8 cellular contexts compared by ENCODE assay signal in genomic region chr15:65318870-65319356, GRCh38. TPM values are rescaled to one million over a fixed set of nuclear protein-coding genes. Genes with fewer than 3 reads are reported as not detected.
DNase-seq lines count a peak whose midpoint lies in the region; ATAC-seq and TF ChIP-seq lines count a peak whose summit lies in the region.

No MANE protein-coding gene starts in this region.

- 0% methylated on average over 3 of the region's 5 CpGs; no CpG with 5 or more reads in 1 of the 2 experiments for WGBS in IMR-90 (ENCODE audit: extremely low coverage in 2 of 2, insufficient read length in 1 of 2), 2 experiments

- CTCF ChIA-PET in IMR-90 (lab: Yijun Ruan, JAX), result interaction anchor here (0.6 to 2.0 kb wide), 10 partner anchors 9 to 1173 kb away, joined by 3 to 13 read pairs (median 4); no protein-coding TSS in a partner anchor

- peaks cover 20% of the 10 kb centered on the region for H3K27me3 ChIP-seq in IMR-90 (ENCODE audit: control insufficient read depth, insufficient read depth, low read length)
- peaks cover 2% of the 10 kb centered on the region; the same call in 1 of the 2 replicates for H3K27me3 ChIP-seq in OCI-LY1 (ENCODE audit: insufficient read depth, low read length)

- no peak overlapping the region for H4K91ac ChIP-seq in IMR-90 (ENCODE audit: insufficient read depth, low read depth, low read length)

- no peak overlapping the region for H2BK20ac ChIP-seq in IMR-90 (ENCODE audit: low read depth, low read length)

- H2AK9ac ChIP-seq in IMR-90 (replicated peaks; ENCODE audit: low read depth, low read length, poor library complexity), result no peak overlapping the region

- H3K9me2 ChIP-seq in OCI-LY1 (ENCODE audit: low read depth, low read length), result no peaks in the 10 kb centered on the region

- H2BK120ac ChIP-seq in IMR-90 (ENCODE audit: low read depth, low read length), result no peak overlapping the region

- H3K4me1 ChIP-seq in IMR-90 (ENCODE audit: control insufficient read depth, insufficient read depth, low read length) (no peaks in the 10 kb centered on the region), OCI-LY1 (ENCODE audit: insufficient read depth, low read length, severe bottlenecking) (no peaks in the 10 kb centered on the region)

- H4K20me1 ChIP-seq in IMR-90 (ENCODE audit: insufficient read depth, low read length) (no peaks in the 10 kb centered on the region), OCI-LY1 (ENCODE audit: insufficient read depth, low read length) (no peaks in the 10 kb centered on the region)

- H4K5ac ChIP-seq in IMR-90 (ENCODE audit: low read depth, low read length), result no peak overlapping the region

- H3K9me3 Mint-ChIP-seq in natural killer cell, result no peaks in the 10 kb centered on the region
- no peaks in the 10 kb centered on the region for H3K9me3 Mint-ChIP-seq in stimulated activated naive CD8-positive, alpha-beta T cell treated with anti-CD3 and anti-CD28 coated beads, Interleukin-15, amount 100 ng/mL, for 72 hours

- no peak overlapping the region for H2AFZ ChIP-seq in IMR-90 (replicated peaks; ENCODE audit: low read length, poor library complexity)
- no peak overlapping the region for H2AFZ ChIP-seq in OCI-LY1 (ENCODE audit: low read length)

- no peak overlapping the region for H3K18ac ChIP-seq in IMR-90 (ENCODE audit: low read depth, low read length)

- no peaks in the 10 kb centered on the region for H3K79me2 ChIP-seq in OCI-LY1 (ENCODE audit: insufficient read depth, low read length)

- no peak overlapping the region for H3K14ac ChIP-seq in IMR-90 (replicated peaks; ENCODE audit: low read depth, low read length)

- H3K4ac ChIP-seq in IMR-90 (ENCODE audit: low read depth, low read length), result no peak overlapping the region

- intact Hi-C loops in IMR-90 (cut with micrococcal nuclease), result loop anchor here (1.0 kb wide), 2 partner anchors 66 to 81 kb away; no protein-coding TSS in a partner anchor
- intact Hi-C loops in natural killer cell (cut with micrococcal nuclease), result loop anchor here (1.0 to 5.0 kb wide), 2 partner anchors 66 to 83 kb away; no protein-coding TSS in a partner anchor

- no peak overlapping the region for H3K9ac ChIP-seq in IMR-90 (ENCODE audit: low read depth, low read length)
- H3K9ac ChIP-seq in OCI-LY1 (ENCODE audit: low read length), result no peak overlapping the region

- H3K56ac ChIP-seq in IMR-90 (ENCODE audit: extremely low read depth, insufficient read depth, low read length), result no peak overlapping the region

- dilution Hi-C loops in IMR-90 (cut with HindIII; ENCODE audit: low sequenced_read_pairs, unreplicated experiment), result no loop called here

- H3K4me2 ChIP-seq in IMR-90 (ENCODE audit: low read depth, low read length) (no peak overlapping the region), OCI-LY1 (ENCODE audit: low read length) (no peak overlapping the region)

- no peak overlapping the region for H3K4me3 Mint-ChIP-seq in natural killer cell
- H3K4me3 Mint-ChIP-seq in stimulated activated naive CD8-positive, alpha-beta T cell treated with anti-CD3 and anti-CD28 coated beads, Interleukin-15, amount 100 ng/mL, for 72 hours, result no peak overlapping the region

- no peak overlapping the region for H3K27ac Mint-ChIP-seq in natural killer cell
- H3K27ac Mint-ChIP-seq in stimulated activated naive CD8-positive, alpha-beta T cell treated with anti-CD3 and anti-CD28 coated beads, Interleukin-15, amount 100 ng/mL, for 72 hours, result no peak overlapping the region

- H3F3A ChIP-seq in OCI-LY1 (ENCODE audit: insufficient read depth, low read length), result no peaks in the 10 kb centered on the region

- H3K36me3 ChIP-seq in IMR-90 (ENCODE audit: control insufficient read depth, insufficient read depth, low read length) (no peaks in the 10 kb centered on the region), OCI-LY1 (ENCODE audit: insufficient read depth, low read length) (no peaks in the 10 kb centered on the region)

- H3K79me1 ChIP-seq in IMR-90 (ENCODE audit: low read depth in 1 of 2, low read length in 2 of 2), result no peaks in the 10 kb centered on the region

- no peaks in the 10 kb centered on the region for H3K9me3 ChIP-seq in IMR-90 (ENCODE audit: control insufficient read depth, insufficient read depth, low read length)
- H3K9me3 ChIP-seq in OCI-LY1 (ENCODE audit: low read length), result no peaks in the 10 kb centered on the region

- no peak overlapping the region for H4K8ac ChIP-seq in IMR-90 (ENCODE audit: low read depth in 2 of 2, low read length in 2 of 2)

- H3K23ac ChIP-seq in IMR-90 (ENCODE audit: low read depth, low read length), result no peak overlapping the region

- peaks cover 0 to 8% of the 10 kb centered on the region in 2 donors for H3K27me3 Mint-ChIP-seq in natural killer cell (ENCODE audit: low read depth in 2 of 2)
- peaks cover 22% of the 10 kb centered on the region for H3K27me3 Mint-ChIP-seq in stimulated activated naive CD8-positive, alpha-beta T cell treated with anti-CD3 and anti-CD28 coated beads, Interleukin-15, amount 100 ng/mL, for 72 hours

- no peak overlapping the region for H2BK5ac ChIP-seq in IMR-90 (ENCODE audit: low read depth, low read length, poor library complexity, severe bottlenecking)

- in situ Hi-C loops in IMR-90 (cut with MboI; ENCODE audit: low sequenced_read_pairs), result loop anchor here (5.0 kb wide), 1 partner anchor 63 kb away; no protein-coding TSS in a partner anchor

- POLR2A ChIA-PET in IMR-90 (lab: Charles Lee; ENCODE audit: unreplicated experiment), result interaction anchor here (0.7 kb wide), 1 partner anchor 49 kb away, joined by 4 read pairs; no protein-coding TSS in a partner anchor

- TF ChIP-seq CTCF in GM12873 (IDR thresholded peaks at IDR 0.05; ENCODE audit: insufficient read depth, low read depth, low read length, missing control alignments), result peak; percentile 83
- TF ChIP-seq CTCF in IMR-90 (conservative IDR thresholded peaks at IDR 0.05; ENCODE audit: low read depth, low read length), result peak; percentile 98
- peak; percentile 86 for TF ChIP-seq CTCF in OCI-LY1 (IDR thresholded peaks at IDR 0.05; ENCODE audit: low read length)
- TF ChIP-seq CTCF in natural killer cell (IDR thresholded peaks at IDR 0.05), result peak; percentile 93

- ATAC-seq in IMR-90 (ENCODE audit: low read depth) (peak; percentile 100), esophagus mucosa (peak; percentile 96), natural killer cell (peak; percentile 93 to 100 (median 99)), GM21737 (IDR thresholded peaks at IDR 0.05; ENCODE audit: unreplicated experiment) (no peak)
- ATAC-seq in stimulated activated naive CD8-positive, alpha-beta T cell treated with anti-CD3 and anti-CD28 coated beads, Interleukin-15, amount 100 ng/mL, for 72 hours, result peak; percentile 99

- H2BK15ac ChIP-seq in IMR-90 (ENCODE audit: low read depth, low read length), result no peak overlapping the region

- no TSS peak for BruUV-seq in IMR-90 (replicated peaks; lab: Mats Ljungman, UMichigan)

- H3K4me3 ChIP-seq in IMR-90 (ENCODE audit: insufficient read depth, low read depth, low read length) (no peak overlapping the region), OCI-LY1 (ENCODE audit: low read depth, low read length, poor library complexity, severe bottlenecking) (no peak overlapping the region)

- no peaks in the 10 kb centered on the region for H3K9me1 ChIP-seq in IMR-90 (ENCODE audit: insufficient read depth, low read length)

- no peak overlapping the region for H3K27ac ChIP-seq in IMR-90 (ENCODE audit: insufficient read depth, low read length)
- no peak overlapping the region for H3K27ac ChIP-seq in OCI-LY1 (ENCODE audit: low read depth, low read length, poor library complexity, severe bottlenecking)

- H2AK5ac ChIP-seq in IMR-90 (ENCODE audit: low read depth, low read length), result no peak overlapping the region

- DNase-seq in IMR-90 (peak; percentile 70), activated T-cell treated with anti-CD3 and anti-CD28 coated beads for 24 hours (ENCODE audit: low read depth) (peak; percentile 74), natural killer cell (peak; percentile 71)
- DNase-seq in stimulated activated naive CD8-positive, alpha-beta T cell treated with anti-CD3 and anti-CD28 coated beads, Interleukin-15, amount 100 ng/mL, for 72 hours, result peak; percentile 79 to 82

- TF ChIP-seq RAD21 in IMR-90 (IDR thresholded peaks at IDR 0.05; ENCODE audit: low read length), result peak; percentile 99

- no peaks in the 10 kb centered on the region for H3K36me3 Mint-ChIP-seq in natural killer cell

- H3K4me1 Mint-ChIP-seq in natural killer cell, result peaks cover 5% of the 10 kb centered on the region in 2 donors
- no peaks in the 10 kb centered on the region for H3K4me1 Mint-ChIP-seq in stimulated activated naive CD8-positive, alpha-beta T cell treated with anti-CD3 and anti-CD28 coated beads, Interleukin-15, amount 100 ng/mL, for 72 hours

- peak; percentile 32; the same call in 1 of the 2 replicates for TF ChIP-seq POLR2A in IMR-90 (IDR thresholded peaks at IDR 0.05; ENCODE audit: low read depth, low read length)

TF ChIP-seq in IMR-90, 13 proteins besides CTCF, POLR2A, EP300 and RAD21:
- TF ChIP-seq NFE2L2 (IDR thresholded peaks at IDR 0.05; ENCODE audit: low read depth, low read length), result no peak
- TF ChIP-seq SMC3 (IDR thresholded peaks at IDR 0.05; ENCODE audit: low read depth, low read length), result peak; percentile 95

RNA-seq across cellular contexts. Expression of gene RNU5B-1, which starts 14.4 kb away (rescaled TPM):
- total RNA-seq in IMR-90 (2012; rRNA removed) (not detected in 2 replicates), esophagus mucosa (30.4 TPM), natural killer cell (10 to 100 TPM in 1 of 3 donors, not detected in 2; 15.0 TPM)
- polyA plus RNA-seq in IMR-90 (2012; rRNA removed), result not detected in 2 replicates
- polyA plus RNA-seq in IMR-90 (2012; cell fraction: cytosol; rRNA removed), result not detected in 2 replicates
- polyA plus RNA-seq in IMR-90 (2012; cell fraction: nucleus; rRNA removed; ENCODE audit: low replicate concordance), result not detected in 2 replicates

RNA-seq across cellular contexts. Expression of gene RNU5A-1, which starts 23.1 kb away (rescaled TPM):
- not detected in 2 replicates for total RNA-seq in IMR-90 (2012; rRNA removed)
- not detected in 2 replicates for polyA plus RNA-seq in IMR-90 (2012; rRNA removed)
- not detected in 2 replicates for polyA plus RNA-seq in IMR-90 (2012; cell fraction: cytosol; rRNA removed)
- polyA plus RNA-seq in IMR-90 (2012; cell fraction: nucleus; rRNA removed; ENCODE audit: low replicate concordance), result not detected in 2 replicates
- not detected for total RNA-seq in esophagus mucosa
- total RNA-seq in natural killer cell, result not detected

RNA-seq across cellular contexts. Expression of gene PARP16, which starts 32.2 kb away (rescaled TPM):
- total RNA-seq in IMR-90 (2012; rRNA removed) (1.3 and 1.7 TPM in 2 replicates), esophagus mucosa (7.0 TPM), natural killer cell (10 to 100 TPM; 11.7 to 19.3 (median 16.4) TPM)
- polyA plus RNA-seq in IMR-90 (2012; rRNA removed), result 4.1 and 5.0 TPM in 2 replicates
- 3.2 and 4.1 TPM in 2 replicates for polyA plus RNA-seq in IMR-90 (2012; cell fraction: cytosol; rRNA removed)
- polyA plus RNA-seq in IMR-90 (2012; cell fraction: nucleus; rRNA removed; ENCODE audit: low replicate concordance), result 3.1 and 6.5 TPM in 2 replicates

RNA-seq across cellular contexts. Expression of gene IGDCC3, which starts 58.9 kb away (rescaled TPM):
- total RNA-seq in IMR-90 (2012; rRNA removed) (under 0.01 and 0.18 TPM in 2 replicates), esophagus mucosa (0.08 TPM), natural killer cell (not detected)
- polyA plus RNA-seq in IMR-90 (2012; rRNA removed), result 0.19 and 0.32 TPM in 2 replicates
- 0.03 and 0.12 TPM in 2 replicates for polyA plus RNA-seq in IMR-90 (2012; cell fraction: cytosol; rRNA removed)
- polyA plus RNA-seq in IMR-90 (2012; cell fraction: nucleus; rRNA removed; ENCODE audit: low replicate concordance), result 0.27 and 0.29 TPM in 2 replicates
